ENCODE assay signal across 28 cellular contexts in the genomic region with DNA sequence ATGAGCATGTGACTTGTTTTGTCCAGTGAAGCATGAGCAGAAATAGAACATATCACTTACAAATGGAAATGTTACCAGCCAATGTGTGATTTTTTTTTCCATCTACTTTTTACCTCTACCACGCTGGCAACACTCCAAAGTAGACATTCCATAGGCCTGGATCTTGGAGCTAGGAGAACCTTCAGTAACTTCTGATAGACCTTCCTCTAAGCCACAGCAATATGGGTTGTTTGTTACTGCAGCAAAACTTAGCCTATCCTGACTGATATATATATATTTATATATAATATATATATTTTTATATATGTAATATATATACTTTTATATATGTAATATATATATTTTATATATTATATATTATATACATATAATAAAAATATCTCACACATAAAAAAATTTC.
"Had no signal": no experiment of that assay in that cellular context is flagged by ENCODE, and none has a peak within 500 bp of the region (broad histone marks: within the 10 kb centered on the region; RNA-seq: fewer than 3 reads in every experiment).

No MANE protein-coding gene starts in this region.

- H3K79me2 ChIP-seq: parathyroid adenoma had no signal

- H3K36me3 ChIP-seq: neural progenitor cell, ovary, spleen, suprapubic skin, tibial artery, transverse colon, upper lobe of right lung, uterus had no signal

- H3K4me3 ChIP-seq: neural progenitor cell, ovary, psoas muscle, skin epidermis, smooth muscle cell, spleen, suprapubic skin, testis, tibial artery, transverse colon, upper lobe of right lung, uterus had no signal

- H3K9ac ChIP-seq: neural progenitor cell, parathyroid adenoma had no signal

- H3K27ac ChIP-seq: neural progenitor cell, ovary, parathyroid adenoma, psoas muscle, skin epidermis, spleen, suprapubic skin, testis, tibial artery, transverse colon, upper lobe of right lung, uterus had no signal

- DNase-seq: natural killer cell; occipital lobe; ovary; posterior cingulate gyrus; psoas muscle; right cardiac atrium; spleen; stimulated activated CD4-positive, alpha-beta T cell treated with anti-CD3 and anti-CD28 coated beads, Interleukin-12 subunit alpha, Interleukin-12 subunit beta, amount 100 ng/mL, for 4 hours; stimulated activated CD4-positive, alpha-beta T cell treated with anti-CD3 and anti-CD28 coated beads, Interleukin-1b, Interleukin-23, amount 100 ng/mL, for 48 hours; stimulated activated CD4-positive, alpha-beta T cell treated with anti-CD3 and anti-CD28 coated beads, Interleukin-4, amount 100 ng/mL, for 1 hour; stimulated activated CD4-positive, alpha-beta T cell treated with anti-CD3 and anti-CD28 coated beads, Interleukin-4, amount 100 ng/mL, for 4 hours; stimulated activated CD8-positive, alpha-beta memory T cell treated with anti-CD3 and anti-CD28 coated beads, Interleukin-4, amount 100 ng/mL, for 48 hours; stimulated activated naive CD4-positive, alpha-beta T cell; stimulated activated naive CD8-positive, alpha-beta T cell treated with anti-CD3 and anti-CD28 coated beads, Interleukin-15, amount 100 ng/mL, for 72 hours; stimulated activated naive CD8-positive, alpha-beta T cell treated with anti-CD3 and anti-CD28 coated beads, Interleukin-15, Interleukin-2, amounts not matched to agents 100 U/mL and 50 U/mL, for 24 hours; substantia nigra; testis; tibial artery; transverse colon; upper lobe of right lung; uterus had no signal

- H2AFZ ChIP-seq: neural progenitor cell, parathyroid adenoma had no signal

- ATAC-seq: natural killer cell; psoas muscle; right cardiac atrium; sciatic nerve; stimulated activated memory B cell treated with anti-CD40 and anti-IgM and Interleukin-4, amounts not matched to agents 10 μg/mL and 1 μg/mL and 100 μg/mL, for 72 hours; stimulated activated naive CD8-positive, alpha-beta T cell treated with anti-CD3 and anti-CD28 coated beads, Interleukin-15, amount 100 ng/mL, for 72 hours; stimulated activated naive CD8-positive, alpha-beta T cell treated with anti-CD3 and anti-CD28 coated beads, Interleukin-15, Interleukin-2, amounts not matched to agents 100 U/mL and 50 U/mL, for 24 hours; upper lobe of right lung had no signal

- H3K4me1 ChIP-seq: parathyroid adenoma, psoas muscle, spleen, testis, tibial artery, transverse colon, upper lobe of right lung, uterus had no signal

- H3K27me3 ChIP-seq: neural progenitor cell, ovary, spleen, testis, transverse colon, upper lobe of right lung, uterus had no signal

- H3K9me3 ChIP-seq: ovary, psoas muscle, suprapubic skin, testis, tibial artery, transverse colon, upper lobe of right lung, uterus had no signal

- H3K4me2 ChIP-seq: neural progenitor cell, smooth muscle cell had no signal
